Comparison of ENCODE assay signal across 1 cellular context in genomic region chr10:101919026-101919784, GRCh38.
TF ChIP-seq lines count a peak whose summit lies in the region.

No MANE protein-coding gene starts in this region.

TF ChIP-seq in H1, 55 proteins besides CTCF, POLR2A, EP300 and RAD21:
- TF ChIP-seq EZH2 (IDR thresholded peaks at IDR 0.05; ENCODE audit: low read depth, low read length, severe bottlenecking): no peak
- TF ChIP-seq GTF2F1 (IDR thresholded peaks at IDR 0.05; ENCODE audit: borderline replicate concordance, low read depth, low read length): no peak
- no peak for TF ChIP-seq SAP30 (IDR thresholded peaks at IDR 0.05; ENCODE audit: insufficient read depth, insufficient replicate concordance, low read length)
- peak; percentile 22; the same call in 1 of the 2 replicates for TF ChIP-seq E2F6 (IDR thresholded peaks at IDR 0.05)
TF ChIP-seq in H1: peak in this region for 1.
